In the genomic region with DNA sequence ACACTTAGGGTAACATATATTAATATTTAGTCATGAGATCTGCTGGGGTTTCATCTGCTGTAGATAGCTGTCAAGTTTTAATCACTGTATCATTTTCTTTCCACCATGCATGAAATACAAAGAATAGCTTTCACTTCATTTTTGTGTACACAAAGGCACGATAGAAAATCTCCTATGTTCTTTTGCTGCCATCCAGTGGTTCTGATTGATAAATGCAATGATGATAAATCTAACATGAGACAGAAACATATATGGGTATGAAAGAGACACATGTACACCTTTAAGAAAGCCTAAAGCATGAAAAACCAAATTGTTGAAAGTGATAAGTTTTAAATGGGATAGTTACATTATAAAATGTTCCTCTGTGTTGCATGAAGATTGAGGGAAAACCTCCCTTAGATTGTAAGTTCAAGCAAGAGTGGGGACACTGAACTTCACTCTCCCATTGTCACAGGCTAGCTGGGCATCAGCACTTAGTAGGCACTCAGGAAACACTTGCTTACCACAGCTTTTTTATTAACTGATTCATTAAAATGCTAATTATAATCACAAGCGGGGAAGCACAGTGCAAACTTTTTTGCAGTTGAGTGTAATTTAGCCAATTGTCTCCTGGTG, we compare ENCODE assay signal across 1 cellular context.
TF ChIP-seq lines count a peak whose summit lies in the region.

No MANE protein-coding gene starts in this region.

TF ChIP-seq in SK-N-SH treated with all-trans-retinoic acid at 6 μM for 48 hours, 23 proteins besides CTCF, POLR2A, EP300 and RAD21 (continued from another document):
- TF ChIP-seq POU6F1 (CRISPR knock-in tag; IDR thresholded peaks at IDR 0.05; ENCODE audit: borderline replicate concordance, low read depth) (no peak), ZFP3 (CRISPR knock-in tag; IDR thresholded peaks at IDR 0.05) (no peak), ISL1 (CRISPR knock-in tag; IDR thresholded peaks at IDR 0.05) (no peak), ESRRG (CRISPR knock-in tag; IDR thresholded peaks at IDR 0.05) (no peak), ZFP30 (CRISPR knock-in tag; IDR thresholded peaks at IDR 0.05) (no peak), ARNTL (CRISPR knock-in tag; IDR thresholded peaks at IDR 0.05; ENCODE audit: borderline replicate concordance, low read depth) (no peak), CSDC2 (CRISPR knock-in tag; IDR thresholded peaks at IDR 0.05) (no peak), OSR1 (CRISPR knock-in tag; IDR thresholded peaks at IDR 0.05) (no peak), TSHZ2 (CRISPR knock-in tag; IDR thresholded peaks at IDR 0.05) (no peak), PPARA (CRISPR knock-in tag; IDR thresholded peaks at IDR 0.05; ENCODE audit: borderline replicate concordance) (no peak), RARB (CRISPR knock-in tag; IDR thresholded peaks at IDR 0.05) (no peak), BACH2 (CRISPR knock-in tag; IDR thresholded peaks at IDR 0.05; ENCODE audit: borderline replicate concordance) (no peak), ZC3H10 (CRISPR knock-in tag; IDR thresholded peaks at IDR 0.05) (no peak), ZNF565 (CRISPR knock-in tag; conservative IDR thresholded peaks at IDR 0.05; ENCODE audit: low read depth) (no peak), PATZ1 (CRISPR knock-in tag; IDR thresholded peaks at IDR 0.05; ENCODE audit: borderline replicate concordance) (no peak)
